15 cellular contexts compared by ENCODE assay signal in the genomic region with DNA sequence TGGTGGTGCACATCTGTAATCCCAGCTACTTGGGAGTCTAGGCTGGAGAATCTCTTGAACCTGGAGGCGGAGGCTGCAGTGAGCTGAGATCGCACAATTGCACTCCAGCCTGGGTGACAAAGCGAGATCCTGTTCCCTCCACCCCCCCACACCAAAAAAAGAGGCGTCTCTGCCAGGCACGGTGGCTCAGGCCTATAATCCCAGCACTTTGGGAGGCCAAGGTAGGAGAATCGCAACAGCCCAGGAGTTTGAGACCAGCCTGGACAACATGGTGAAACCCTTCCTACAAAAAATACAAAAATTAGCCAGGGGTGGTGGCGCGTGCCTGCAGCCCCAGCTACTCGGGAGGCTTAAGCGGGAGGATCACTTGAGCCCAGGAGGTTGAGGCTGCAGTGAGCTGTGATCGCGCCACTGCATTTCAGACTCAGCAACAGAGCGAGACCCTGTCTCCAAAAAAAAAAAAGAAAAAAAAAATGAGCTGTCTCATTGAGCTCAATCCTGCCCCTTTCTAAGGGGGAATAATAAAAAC. TPM values are rescaled to one million over a fixed set of nuclear protein-coding genes. Genes with fewer than 3 reads are reported as not detected.
DNase-seq lines count a peak whose midpoint lies in the region; ATAC-seq and TF ChIP-seq lines count a peak whose summit lies in the region.
"Had no signal": no experiment of that assay in that cellular context is flagged by ENCODE, and none has a peak within 500 bp of the region (broad histone marks: within the 10 kb centered on the region; RNA-seq: fewer than 3 reads in every experiment).

No MANE protein-coding gene starts in this region.

- TF ChIP-seq RAD21 in SK-N-SH (IDR thresholded peaks at IDR 0.05; ENCODE audit: low read length): no peak

- no peak overlapping the region for H2AFZ ChIP-seq in SK-N-SH (ENCODE audit: low read depth)
- no peak overlapping the region for H2AFZ ChIP-seq in PC-3 (ENCODE audit: low read length)
- H2AFZ ChIP-seq in hepatocyte: no peak overlapping the region

- no peak for TF ChIP-seq EP300 in SK-N-SH (IDR thresholded peaks at IDR 0.05; ENCODE audit: borderline replicate concordance in 1 of 2, low read depth in 1 of 2, low read length in 1 of 2)

- H3K4me1 ChIP-seq in SK-N-SH (ENCODE audit: control insufficient read depth in 1 of 2, insufficient read depth in 2 of 2, low read depth in 1 of 2, low read length in 1 of 2): peaks cover 8 to 15% of the 10 kb centered on the region in 2 experiments; a peak in 2 of 4 replicates
- peaks cover 9% of the 10 kb centered on the region; the same call in 1 of the 2 replicates for H3K4me1 ChIP-seq in PC-3 (ENCODE audit: insufficient read depth, low read length)
- peaks cover 16% of the 10 kb centered on the region for H3K4me1 ChIP-seq in hepatocyte (ENCODE audit: insufficient read depth)
- peaks cover 29 to 84% (median 64%) of the 10 kb centered on the region in 6 donors for H3K4me1 ChIP-seq in spleen

- H4K20me1 ChIP-seq in SK-N-SH (ENCODE audit: insufficient read depth): peaks cover 67% of the 10 kb centered on the region
- peaks cover 21% of the 10 kb centered on the region; the same call in 1 of the 2 replicates for H4K20me1 ChIP-seq in PC-3 (ENCODE audit: low read length)
- H4K20me1 ChIP-seq in hepatocyte (ENCODE audit: insufficient read depth, poor library complexity, severe bottlenecking): peaks cover 61% of the 10 kb centered on the region

- H3K27ac ChIP-seq in SK-N-SH (ENCODE audit: low read depth in 2 of 2, low read length in 1 of 2): no peak overlapping the region
- H3K27ac ChIP-seq in PC-3 (ENCODE audit: low read length): no peak overlapping the region
- H3K27ac ChIP-seq in hepatocyte: peak overlapping the region; percentile 54
- H3K27ac ChIP-seq in spleen: peak overlapping the region in 5 of 8 donors; percentile 91 to 97 (median 96)

- H3K9me2 ChIP-seq in SK-N-SH (no peaks in the 10 kb centered on the region), PC-3 (replicated peaks; ENCODE audit: low read length) (no peaks in the 10 kb centered on the region), hepatocyte (replicated peaks; ENCODE audit: insufficient read depth) (no peaks in the 10 kb centered on the region)

- intact Hi-C loops in PC-3 (cut with micrococcal nuclease) (loop anchor here (5.0 kb wide), 1 partner anchor 212 kb away; the partner anchor contains the start of genes ARL3 and SFXN2), spleen (cut with DNase I; ENCODE audit: low total_unique reads) (loop anchor here (5.0 kb wide), 1 partner anchor 82 kb away; no protein-coding TSS in a partner anchor)

- H3F3A ChIP-seq in SK-N-SH (replicated peaks; ENCODE audit: insufficient read depth) (peaks cover 4% of the 10 kb centered on the region), PC-3 (ENCODE audit: low read length, unreplicated experiment) (no peaks in the 10 kb centered on the region)

- no peak for TF ChIP-seq CTCF in SK-N-SH (IDR thresholded peaks at IDR 0.05)
- no peak for TF ChIP-seq CTCF in PC-3 (conservative IDR thresholded peaks at IDR 0.05; ENCODE audit: low read depth, low read length)
- TF ChIP-seq CTCF in hepatocyte (IDR thresholded peaks at IDR 0.05; ENCODE audit: poor library complexity): no peak
- no peak for TF ChIP-seq CTCF in spleen (IDR thresholded peaks at IDR 0.05 in 8 of 11, conservative IDR thresholded peaks at IDR 0.05 in 3 of 11)

- no peak for TF ChIP-seq POLR2A in spleen (IDR thresholded peaks at IDR 0.05)

- H3K9ac ChIP-seq in SK-N-SH (no peak overlapping the region), PC-3 (ENCODE audit: low read length) (peak overlapping the region; percentile 78; the same call in 1 of the 2 replicates)

- H3K36me3 ChIP-seq in SK-N-SH (replicated peaks in 1 of 2; ENCODE audit: control insufficient read depth in 1 of 2, insufficient read depth in 2 of 2, low read length in 1 of 2): peaks cover 5 to 8% of the 10 kb centered on the region in 2 experiments
- no peaks in the 10 kb centered on the region for H3K36me3 ChIP-seq in PC-3 (ENCODE audit: low read depth, low read length)
- H3K36me3 ChIP-seq in hepatocyte (replicated peaks; ENCODE audit: insufficient read depth, low read depth): no peaks in the 10 kb centered on the region
- peaks cover 0 to 15% (median 0%) of the 10 kb centered on the region in 6 donors for H3K36me3 ChIP-seq in spleen

- no peak for ATAC-seq in SK-N-SH treated with all-trans-retinoic acid at 6 μM for 48 hours
- ATAC-seq in PC-3: no peak
- ATAC-seq in GM19035 (IDR thresholded peaks at IDR 0.05; ENCODE audit: unreplicated experiment): no peak
- ATAC-seq: activated naive CD4-positive, alpha-beta T cell treated with anti-CD3 and anti-CD28 coated beads, Interleukin-2, amount 50 U/mL, for 72 hours had no signal

- peak overlapping the region in 1 of 2 experiments; percentile 85; a peak in 2 of 4 replicates for H3K4me3 ChIP-seq in SK-N-SH (ENCODE audit: low read depth in 2 of 2, low read length in 1 of 2)
- H3K4me3 ChIP-seq in PC-3 (ENCODE audit: low read length): peak overlapping the region; percentile 92
- peak overlapping the region; percentile 30 for H3K4me3 ChIP-seq in hepatocyte
- peak overlapping the region in 3 of 8 donors; percentile 86 to 98 (median 94) for H3K4me3 ChIP-seq in spleen

- H3K4me2 ChIP-seq in SK-N-SH (peak overlapping the region; percentile 73), PC-3 (ENCODE audit: low read length) (peak overlapping the region; percentile 97), hepatocyte (peak overlapping the region; percentile 79)

- POLR2A ChIA-PET in SK-N-SH (lab: Yijun Ruan, JAX): interaction anchor here (0.6 kb wide), 1 partner anchor 39 kb away, joined by 3 read pairs; no protein-coding TSS in a partner anchor
- POLR2A ChIA-PET in PC-3 (lab: Charles Lee; ENCODE audit: unreplicated experiment): interaction anchor here (0.5 kb wide), 1 partner anchor 105 kb away, joined by 4 read pairs; the partner anchor contains the start of gene NFKB2

- CTCF ChIA-PET in SK-N-SH (lab: Yijun Ruan, JAX): interaction anchor here (0.6 to 5.7 kb wide), 6 partner anchors 17 to 187 kb away, joined by 3 to 110 read pairs (median 6); no protein-coding TSS in a partner anchor
- CTCF ChIA-PET in PC-3 (lab: Charles Lee): interaction anchor here (0.6 kb wide), 1 partner anchor 22 kb away, joined by 3 read pairs; no protein-coding TSS in a partner anchor

- no peaks in the 10 kb centered on the region for H3K27me3 ChIP-seq in SK-N-SH (ENCODE audit: insufficient read depth)
- H3K27me3 ChIP-seq in PC-3 (ENCODE audit: low read length): no peaks in the 10 kb centered on the region
- H3K27me3 ChIP-seq in hepatocyte: no peaks in the 10 kb centered on the region
- no peaks in the 10 kb centered on the region for H3K27me3 ChIP-seq in spleen (replicated peaks in 1 of 7)

- no peaks in the 10 kb centered on the region for H3K9me3 ChIP-seq in SK-N-SH
- H3K9me3 ChIP-seq in PC-3 (ENCODE audit: low read length): no peaks in the 10 kb centered on the region
- no peaks in the 10 kb centered on the region for H3K9me3 ChIP-seq in hepatocyte (ENCODE audit: low read depth)
- H3K9me3 ChIP-seq in spleen: no peaks in the 10 kb centered on the region

- 94% methylated on average over 13 of the region's 13 CpGs for WGBS in SK-N-SH (ENCODE audit: low lambda C conversion rate)
- WGBS in hepatocyte (ENCODE audit: low lambda C conversion rate, missing lambda C conversion rate): 94% methylated on average over 13 of the region's 13 CpGs
- 93 to 97% (median 96%) methylated on average over 13 of the region's 13 CpGs for WGBS in spleen, 5 donors

- BruUV-seq in PC-3 (replicated peaks; lab: Mats Ljungman, UMichigan): no TSS peak

- DNase-seq in SK-N-SH (no peak), PC-3 (no peak), hepatocyte (ENCODE audit: low spot score) (no peak), spleen (peak; percentile 68)
- DNase-seq in activated CD8-positive, alpha-beta memory T cell treated with anti-CD3 and anti-CD28 coated beads, Interleukin-2, amount 50 U/mL, for 4 hours: no peak
- DNase-seq in central memory CD4-positive, alpha-beta T cell: no peak
- DNase-seq: 8988T; GOT3; islet precursor cell; KBM-7; stimulated activated CD4-positive, alpha-beta T cell treated with anti-CD3 and anti-CD28 coated beads, Interleukin-4, amount 100 ng/mL, for 1 hour had no signal

- H3K79me2 ChIP-seq in SK-N-SH (ENCODE audit: insufficient read depth): peaks cover 79% of the 10 kb centered on the region
- H3K79me2 ChIP-seq in PC-3 (ENCODE audit: low read length): peaks cover 73% of the 10 kb centered on the region
- H3K79me2 ChIP-seq in hepatocyte: peaks cover 70% of the 10 kb centered on the region

TF ChIP-seq in SK-N-SH, 30 proteins besides CTCF, POLR2A, EP300 and RAD21 (continues in another document):
- TF ChIP-seq CHD2 (IDR thresholded peaks at IDR 0.05; ENCODE audit: low read length, partially characterized antibody) (no peak), TAF1 (IDR thresholded peaks at IDR 0.05; ENCODE audit: borderline replicate concordance, low read depth, low read length) (no peak), FOXJ3 (CRISPR knock-in tag; IDR thresholded peaks at IDR 0.05) (no peak), NRF1 (IDR thresholded peaks at IDR 0.05; ENCODE audit: low read depth, low read length) (no peak)

RNA-seq across cellular contexts. Expression of gene ACTR1A, which starts 1.8 kb away (rescaled TPM):
- polyA plus RNA-seq in SK-N-SH (2012; rRNA removed): 106 and 117 TPM in 2 replicates
- 75.0 and 94.7 TPM in 2 replicates for polyA plus RNA-seq in SK-N-SH (2012; cell fraction: cytosol; rRNA removed)
- polyA plus RNA-seq in SK-N-SH (2012; cell fraction: nucleus; rRNA removed): 108 and 123 TPM in 2 replicates
- total RNA-seq in PC-3 (2014; rRNA removed): 69.9 and 72.7 TPM in 2 replicates
- total RNA-seq in hepatocyte: 84.1 and 90.7 TPM in 2 replicates
- 80.5 and 86.7 TPM in 2 replicates for polyA plus RNA-seq in hepatocyte
- 10 to 100 TPM; 64.0 to 90.8 (median 76.7) TPM for total RNA-seq in spleen
- 10 to 100 TPM; 25.5 to 54.3 (median 34.7) TPM for polyA plus RNA-seq in spleen

RNA-seq across cellular contexts. Expression of gene SUFU, which starts 3.1 kb away (rescaled TPM):
- 4.6 and 5.7 TPM in 2 replicates for polyA plus RNA-seq in SK-N-SH (2012; rRNA removed)
- 3.7 and 5.7 TPM in 2 replicates for polyA plus RNA-seq in SK-N-SH (2012; cell fraction: cytosol; rRNA removed)
- 6.2 and 8.9 TPM in 2 replicates for polyA plus RNA-seq in SK-N-SH (2012; cell fraction: nucleus; rRNA removed)
- 2.7 and 4.4 TPM in 2 replicates for total RNA-seq in PC-3 (2014; rRNA removed)
- 10.2 and 10.9 TPM in 2 replicates for total RNA-seq in hepatocyte
- 18.2 TPM in 2 replicates for polyA plus RNA-seq in hepatocyte
- total RNA-seq in spleen: 10 to 100 TPM; 11.4 to 21.9 (median 15.1) TPM
- polyA plus RNA-seq in spleen: 1 to 10 TPM; 2.0 to 6.3 (median 2.8) TPM

RNA-seq across cellular contexts. Expression of gene C10orf95, which starts 49.3 kb away (rescaled TPM):
- 0.05 and 0.07 TPM in 2 replicates for polyA plus RNA-seq in SK-N-SH (2012; rRNA removed)
- polyA plus RNA-seq in SK-N-SH (2012; cell fraction: cytosol; rRNA removed): 0.03 and 0.07 TPM in 2 replicates
- polyA plus RNA-seq in SK-N-SH (2012; cell fraction: nucleus; rRNA removed): 0.08 and 0.19 TPM in 2 replicates
- 1.6 and 1.9 TPM in 2 replicates for total RNA-seq in PC-3 (2014; rRNA removed)
- total RNA-seq in hepatocyte: 5.6 and 7.7 TPM in 2 replicates
- 5.2 and 8.3 TPM in 2 replicates for polyA plus RNA-seq in hepatocyte
- total RNA-seq in spleen: under 1 TPM in 4 of 7 donors, not detected in 3; 0.33 to 0.77 (median 0.47) TPM
- under 1 TPM; 0.06 to 0.33 (median 0.18) TPM for polyA plus RNA-seq in spleen
- total RNA-seq: cerebellum had no signal

Comparison
In these comparisons a context has a peak if more than half of its experiments do, and no peak if none do; other contexts are left out.
1. H3K27ac ChIP-seq: peak in hepatocyte (single experiment) and spleen (5 of 8); none in SK-N-SH (0 of 2) and PC-3 (single experiment).
2. Peak in every context shown above with its lines, with median percentiles within 50 percentile points of each other: H3K4me2 ChIP-seq.